ENCODE assay signal across 1 cellular context in genomic region chr1:54163051-54163450, GRCh38.
TF ChIP-seq lines count a peak whose summit lies in the region.

No MANE protein-coding gene starts in this region.

TF ChIP-seq in HEK293, 187 proteins besides CTCF, POLR2A, EP300 and RAD21 (continued from another document):
- TF ChIP-seq ZNF362 (tag by site-specific recombination; IDR thresholded peaks at IDR 0.05) (no peak), ZNF292 (tag by site-specific recombination; IDR thresholded peaks at IDR 0.05; ENCODE audit: borderline replicate concordance, low read depth) (no peak), ZNF514 (tag by site-specific recombination; IDR thresholded peaks at IDR 0.05) (no peak), ZNF10 (tag by site-specific recombination; IDR thresholded peaks at IDR 0.05) (no peak)
